Comparison of ENCODE assay signal across 8 cellular contexts in genomic region chr9:130837002-130837511, GRCh38. TPM values are rescaled to one million over a fixed set of nuclear protein-coding genes. Genes with fewer than 3 reads are reported as not detected.
DNase-seq lines count a peak whose midpoint lies in the region; ATAC-seq and TF ChIP-seq lines count a peak whose summit lies in the region.

No MANE protein-coding gene starts in this region.

- no peaks in the 10 kb centered on the region for H3K27me3 ChIP-seq in thoracic aorta (replicated peaks; ENCODE audit: insufficient read depth)

- no peaks in the 10 kb centered on the region for H3K27me3 Mint-ChIP-seq in activated CD4-positive, alpha-beta T cell treated with anti-CD3 and anti-CD28 coated beads, Interleukin-2, amount 10 ng/mL, durations not matched to agents 7 days and 5 days

- H3K9me3 ChIP-seq in thoracic aorta: no peaks in the 10 kb centered on the region

- H3K4me3 ChIP-seq in astrocyte of the spinal cord (ENCODE audit: low read depth, low read length): peak overlapping the region; percentile 79
- peak overlapping the region; percentile 86 for H3K4me3 ChIP-seq in thoracic aorta

- H3K4me3 Mint-ChIP-seq in activated CD4-positive, alpha-beta T cell treated with anti-CD3 and anti-CD28 coated beads, Interleukin-2, amount 10 ng/mL, durations not matched to agents 7 days and 5 days: peak overlapping the region; percentile 59

- no peak for DNase-seq in activated CD4-positive, alpha-beta T cell treated with anti-CD3 and anti-CD28 coated beads, Interleukin-2, amount 10 ng/mL, durations not matched to agents 7 days and 5 days
- no peak for DNase-seq in activated CD4-positive, alpha-beta T cell treated with anti-CD3 and anti-CD28 coated beads, Interleukin-2, amount 50 U/mL, for 4 hours
- DNase-seq in astrocyte of the spinal cord (ENCODE audit: low read depth, low spot score) (peak; percentile 56), left kidney (ENCODE audit: low read depth, low spot score) (peak; percentile 40), thoracic aorta (ENCODE audit: low spot score) (no peak), NCI-H526 treated with DMSO at 0.1 percent for 48 hours (lab: John Stamatoyannopoulos, UW) (no peak), NOMO-1 treated with DMSO at 0.1 percent for 48 hours (lab: John Stamatoyannopoulos, UW; ENCODE audit: unreplicated experiment) (no peak), DMS 273 treated with DMSO at 0.1 percent for 48 hours (lab: John Stamatoyannopoulos, UW) (no peak)

- ATAC-seq in thoracic aorta (ENCODE audit: insufficient number of reproducible peaks, low FRiP score, low read depth): no peak

- in situ Hi-C loops in astrocyte of the spinal cord (cut with HindIII; ENCODE audit: low sequenced_read_pairs): no loop called here

- POLR2A ChIA-PET in activated CD4-positive, alpha-beta T cell treated with anti-CD3 and anti-CD28 coated beads, Interleukin-2, amount 10 ng/mL, durations not matched to agents 7 days and 5 days (lab: Charles Lee): no interaction called here

- H3K27ac ChIP-seq in thoracic aorta: peak overlapping the region; percentile 91 to 92

- no peak overlapping the region for H3K27ac Mint-ChIP-seq in activated CD4-positive, alpha-beta T cell treated with anti-CD3 and anti-CD28 coated beads, Interleukin-2, amount 10 ng/mL, durations not matched to agents 7 days and 5 days

- peaks cover 24% of the 10 kb centered on the region for H3K4me1 Mint-ChIP-seq in activated CD4-positive, alpha-beta T cell treated with anti-CD3 and anti-CD28 coated beads, Interleukin-2, amount 10 ng/mL, durations not matched to agents 7 days and 5 days

- TF ChIP-seq CTCF in astrocyte of the spinal cord (IDR thresholded peaks at IDR 0.05; ENCODE audit: low read depth, low read length) (no peak), thoracic aorta (IDR thresholded peaks at IDR 0.05) (no peak)

- H3K36me3 ChIP-seq in thoracic aorta: no peaks in the 10 kb centered on the region

- peaks cover 30 to 67% of the 10 kb centered on the region in 2 donors for H3K4me1 ChIP-seq in thoracic aorta (ENCODE audit: control insufficient read depth in 1 of 2, low read depth in 2 of 2)

- CTCF ChIA-PET in activated CD4-positive, alpha-beta T cell treated with anti-CD3 and anti-CD28 coated beads, Interleukin-2, amount 10 ng/mL, durations not matched to agents 7 days and 5 days (lab: Charles Lee): interaction anchor here (0.8 kb wide), 2 partner anchors 8 to 12 kb away, joined by 3 read pairs; no protein-coding TSS in a partner anchor

- H3K9me3 Mint-ChIP-seq in activated CD4-positive, alpha-beta T cell treated with anti-CD3 and anti-CD28 coated beads, Interleukin-2, amount 10 ng/mL, durations not matched to agents 7 days and 5 days: no peaks in the 10 kb centered on the region

- H3K36me3 Mint-ChIP-seq in activated CD4-positive, alpha-beta T cell treated with anti-CD3 and anti-CD28 coated beads, Interleukin-2, amount 10 ng/mL, durations not matched to agents 7 days and 5 days (ENCODE audit: low read depth): peaks cover 1% of the 10 kb centered on the region

RNA-seq across cellular contexts. Expression of gene ABL1, which starts 2.0 kb away (rescaled TPM):
- 10 to 100 TPM; 33.5 to 37.3 TPM for total RNA-seq in activated CD4-positive, alpha-beta T cell treated with anti-CD3 and anti-CD28 coated beads, Interleukin-2, amount 10 ng/mL, durations not matched to agents 7 days and 5 days
- total RNA-seq in thoracic aorta: 100 to 1,000 TPM in 1 of 2 donors, 10 to 100 TPM in 1; 62.8 to 123 TPM

RNA-seq across cellular contexts. Expression of gene QRFP, which starts 59.6 kb away (rescaled TPM):
- not detected for total RNA-seq in activated CD4-positive, alpha-beta T cell treated with anti-CD3 and anti-CD28 coated beads, Interleukin-2, amount 10 ng/mL, durations not matched to agents 7 days and 5 days
- not detected for total RNA-seq in thoracic aorta

Comparison
In these comparisons a context has a peak if more than half of its experiments do, and no peak if none do; other contexts are left out.
1. DNase-seq: peak in astrocyte of the spinal cord (single experiment) and left kidney (single experiment); none in activated CD4-positive, alpha-beta T cell treated with anti-CD3 and anti-CD28 coated beads, Interleukin-2, amount 10 ng/mL, durations not matched to agents 7 days and 5 days (single experiment), activated CD4-positive, alpha-beta T cell treated with anti-CD3 and anti-CD28 coated beads, Interleukin-2, amount 50 U/mL, for 4 hours (0 of 2), thoracic aorta (single experiment), NCI-H526 treated with DMSO at 0.1 percent for 48 hours (single experiment), NOMO-1 treated with DMSO at 0.1 percent for 48 hours (single experiment) and DMS 273 treated with DMSO at 0.1 percent for 48 hours (single experiment).